9 cellular contexts compared by ENCODE assay signal in the genomic region with DNA sequence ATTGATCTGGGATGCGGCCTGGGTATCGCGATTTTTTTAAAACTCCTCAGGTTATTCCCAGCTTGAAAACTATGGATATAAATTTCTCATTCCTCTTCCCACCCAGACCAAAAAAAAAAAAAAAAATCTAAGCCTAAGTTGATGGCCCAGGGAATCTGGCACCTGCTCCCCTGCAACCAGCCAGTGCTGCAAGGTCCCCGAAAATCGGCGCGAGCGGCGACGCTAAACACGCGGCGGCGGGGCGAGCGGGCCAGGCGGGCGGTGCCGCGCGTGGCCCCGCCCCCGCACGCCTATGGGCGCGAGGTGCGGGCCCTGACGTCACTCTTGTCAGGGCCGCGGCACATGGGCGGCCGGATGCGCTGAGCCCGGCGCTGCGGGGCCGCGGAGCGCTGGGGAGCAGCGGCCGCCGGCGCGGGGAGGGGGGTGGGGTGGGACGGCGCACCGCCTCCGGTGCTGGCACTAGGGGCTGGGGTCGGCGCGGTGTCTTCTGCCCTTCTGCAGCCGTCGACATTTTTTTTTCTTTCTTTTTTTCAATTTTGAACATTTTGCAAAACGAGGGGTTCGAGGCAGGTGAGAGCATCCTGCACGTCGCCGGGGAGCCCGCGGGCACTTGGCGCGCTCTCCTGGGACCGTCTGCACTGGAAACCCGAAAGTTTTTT. TPM values are rescaled to one million over a fixed set of nuclear protein-coding genes. Genes with fewer than 3 reads are reported as not detected.
A peak's percentile ranks its signal among the peaks of the same experiment; 100 is the strongest.
DNase-seq lines count a peak whose midpoint lies in the region; ATAC-seq, FAIRE-seq and TF ChIP-seq lines count a peak whose summit lies in the region.
"Had no signal": no experiment of that assay in that cellular context is flagged by ENCODE, and none has a peak within 500 bp of the region (broad histone marks: within the 10 kb centered on the region; RNA-seq: fewer than 3 reads in every experiment).

A gene with protein sequence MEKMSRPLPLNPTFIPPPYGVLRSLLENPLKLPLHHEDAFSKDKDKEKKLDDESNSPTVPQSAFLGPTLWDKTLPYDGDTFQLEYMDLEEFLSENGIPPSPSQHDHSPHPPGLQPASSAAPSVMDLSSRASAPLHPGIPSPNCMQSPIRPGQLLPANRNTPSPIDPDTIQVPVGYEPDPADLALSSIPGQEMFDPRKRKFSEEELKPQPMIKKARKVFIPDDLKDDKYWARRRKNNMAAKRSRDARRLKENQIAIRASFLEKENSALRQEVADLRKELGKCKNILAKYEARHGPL (plus strand): TSS at position 321 of the 659 bp plus-strand sequence. CDS start 525 bp downstream, outside the sequence.

- WGBS in heart left ventricle, 4 donors = 1% methylated on average over 57 to 64 of the region's 64 CpGs

- H3K4me1 ChIP-seq in heart left ventricle (peaks cover 0 to 52% (median 34%) of the 10 kb centered on the region in 12 donors), parathyroid adenoma (peaks cover 12% of the 10 kb centered on the region), thoracic aorta (ENCODE audit: control insufficient read depth in 1 of 2, low read depth in 2 of 2) (peaks cover 17 to 47% of the 10 kb centered on the region in 2 donors)

- peak within 1 kb of the TSS; percentile 37 for H3K4me3 ChIP-seq in Jurkat, Clone E6-1 (ENCODE audit: low read length)
- H3K4me3 ChIP-seq in SK-N-MC (peak within 1 kb of the TSS; percentile 78), heart left ventricle (peak within 1 kb of the TSS; percentile 50 to 89 (median 68)), parathyroid adenoma (ENCODE audit: low read depth, low read length) (peak within 1 kb of the TSS; percentile 55), thoracic aorta (peak within 1 kb of the TSS; percentile 86)

- H3K79me2 ChIP-seq in parathyroid adenoma = no peaks in the 10 kb centered on the region

- intact Hi-C loops in heart left ventricle (cut with DNase I) = loop anchor here in 7 of 10 donors (1.0 to 10.0 kb wide), 8 partner anchors 26 to 270 kb away; no protein-coding TSS in a partner anchor

- H3K27ac Mint-ChIP-seq in activated naive CD8-positive, alpha-beta T cell treated with anti-CD3 and anti-CD28 coated beads, Interleukin-2, amount 50 U/mL, for 24 hours = peak within 1 kb of the TSS; percentile 44

- H3K27me3 Mint-ChIP-seq in activated naive CD8-positive, alpha-beta T cell treated with anti-CD3 and anti-CD28 coated beads, Interleukin-2, amount 50 U/mL, for 24 hours = peaks cover 72% of the 10 kb centered on the region

- H3K9ac ChIP-seq in SK-N-MC (ENCODE audit: insufficient read length) (peak within 1 kb of the TSS; percentile 51), parathyroid adenoma (no peak within 1 kb of the TSS)

- H2AFZ ChIP-seq in parathyroid adenoma = peak within 1 kb of the TSS; percentile 84

- no peak for FAIRE-seq in D721Med (lab: Jason Lieb, UNC)
- FAIRE-seq: TTC549 had no signal

- H3K4me2 ChIP-seq in parathyroid adenoma (ENCODE audit: low read length) = peak within 1 kb of the TSS; percentile 77

- peaks cover 17% of the 10 kb centered on the region for H3K4me1 Mint-ChIP-seq in activated naive CD8-positive, alpha-beta T cell treated with anti-CD3 and anti-CD28 coated beads, Interleukin-2, amount 50 U/mL, for 24 hours

- peaks cover 0 to 60% (median 0%) of the 10 kb centered on the region in 9 donors for H3K27me3 ChIP-seq in heart left ventricle
- no peaks in the 10 kb centered on the region for H3K27me3 ChIP-seq in parathyroid adenoma (ENCODE audit: control insufficient read depth, insufficient read depth, low read length)
- no peaks in the 10 kb centered on the region for H3K27me3 ChIP-seq in thoracic aorta (replicated peaks; ENCODE audit: insufficient read depth)

- H3K4me3 Mint-ChIP-seq in activated naive CD8-positive, alpha-beta T cell treated with anti-CD3 and anti-CD28 coated beads, Interleukin-2, amount 50 U/mL, for 24 hours = peak within 1 kb of the TSS; percentile 51

- peak in 1 of 2 donors; percentile 55 for TF ChIP-seq POLR2A in heart left ventricle (IDR thresholded peaks at IDR 0.05)

- H3K9me3 Mint-ChIP-seq in activated naive CD8-positive, alpha-beta T cell treated with anti-CD3 and anti-CD28 coated beads, Interleukin-2, amount 50 U/mL, for 24 hours = no peaks in the 10 kb centered on the region

- peak; percentile 85 for ATAC-seq in GM21619 (IDR thresholded peaks at IDR 0.05; ENCODE audit: unreplicated experiment)
- ATAC-seq in activated naive CD8-positive, alpha-beta T cell treated with anti-CD3 and anti-CD28 coated beads, Interleukin-2, amount 50 U/mL, for 24 hours = peak; percentile 87
- ATAC-seq in heart left ventricle = peak; percentile 86 to 98 (median 93)
- ATAC-seq in thoracic aorta (ENCODE audit: insufficient number of reproducible peaks, low FRiP score, low read depth) = peak; percentile 74

- TF ChIP-seq CTCF in D721Med (IDR thresholded peaks at IDR 0.05; ENCODE audit: insufficient read depth, missing control alignments) (no peak), heart left ventricle (IDR thresholded peaks at IDR 0.05) (no peak), parathyroid adenoma (IDR thresholded peaks at IDR 0.05) (no peak), thoracic aorta (IDR thresholded peaks at IDR 0.05) (no peak)

- DNase-seq in D721Med (ENCODE audit: insufficient read length, low spot score) (peak; percentile 53), SK-N-MC (ENCODE audit: low read depth, low spot score) (no peak), heart left ventricle (peak; percentile 81 to 90 (median 87)), thoracic aorta (ENCODE audit: low spot score) (no peak)
- DNase-seq in Jurkat, Clone E6-1 (ENCODE audit: low read depth, low spot score) = peak; percentile 62
- peak; percentile 69 for DNase-seq in activated naive CD8-positive, alpha-beta T cell treated with anti-CD3 and anti-CD28 coated beads, Interleukin-2, amount 50 U/mL, for 24 hours

- H3K36me3 ChIP-seq in SK-N-MC (ENCODE audit: insufficient read depth, low read length) (no peaks in the 10 kb centered on the region), heart left ventricle (peaks cover 0 to 14% (median 0%) of the 10 kb centered on the region in 9 donors), parathyroid adenoma (ENCODE audit: control insufficient read depth, insufficient read depth, low read length) (no peaks in the 10 kb centered on the region), thoracic aorta (no peaks in the 10 kb centered on the region)

- H3K9me3 ChIP-seq in SK-N-MC (ENCODE audit: low read depth, low read length) (no peaks in the 10 kb centered on the region), heart left ventricle (peaks cover 0 to 4% (median 0%) of the 10 kb centered on the region in 12 donors), parathyroid adenoma (ENCODE audit: control insufficient read depth, low read length) (no peaks in the 10 kb centered on the region), thoracic aorta (no peaks in the 10 kb centered on the region)

- H3K27ac ChIP-seq in SK-N-MC = no peak within 1 kb of the TSS
- H3K27ac ChIP-seq in heart left ventricle = peak within 1 kb of the TSS; percentile 36 to 94 (median 82)
- no peak within 1 kb of the TSS for H3K27ac ChIP-seq in parathyroid adenoma
- H3K27ac ChIP-seq in thoracic aorta = peak within 1 kb of the TSS; percentile 81 to 92

- no peaks in the 10 kb centered on the region for H3K36me3 Mint-ChIP-seq in activated naive CD8-positive, alpha-beta T cell treated with anti-CD3 and anti-CD28 coated beads, Interleukin-2, amount 50 U/mL, for 24 hours (ENCODE audit: low read depth)

RNA-seq across cellular contexts. Expression of the gene that starts here (rescaled TPM):
- polyA plus RNA-seq in Jurkat, Clone E6-1 (2012; ENCODE audit: insufficient read depth, insufficient read length) = 3.0 TPM
- total RNA-seq in heart left ventricle (10 to 100 TPM in 7 of 9 donors, 1 to 10 TPM in 2; 7.5 to 46.3 (median 28.7) TPM), thoracic aorta (10 to 100 TPM; 10.2 to 12.5 TPM)
- 1 to 10 TPM; 5.3 to 6.9 TPM for polyA plus RNA-seq in heart left ventricle

Comparison
In these comparisons a context has a peak if more than half of its experiments do, and no peak if none do; other contexts are left out.
1. DNase-seq: peak in D721Med (single experiment), Jurkat, Clone E6-1 (single experiment), activated naive CD8-positive, alpha-beta T cell treated with anti-CD3 and anti-CD28 coated beads, Interleukin-2, amount 50 U/mL, for 24 hours (single experiment) and heart left ventricle (5 of 5); none in SK-N-MC (single experiment) and thoracic aorta (single experiment).
2. H3K27ac ChIP-seq: peak in heart left ventricle (12 of 12) and thoracic aorta (2 of 2); none in SK-N-MC (single experiment) and parathyroid adenoma (single experiment).
3. Peak in every context shown above with its lines, with median percentiles within 50 percentile points of each other: ATAC-seq and H3K4me3 ChIP-seq.